18 cellular contexts compared by ENCODE assay signal in genomic region chr5:9192286-9192685, GRCh38.
"Had no signal": no experiment of that assay in that cellular context is flagged by ENCODE, and none has a peak within 500 bp of the region (broad histone marks: within the 10 kb centered on the region; RNA-seq: fewer than 3 reads in every experiment).

No MANE protein-coding gene starts in this region.

- H3K27me3 ChIP-seq: body of pancreas, dorsolateral prefrontal cortex, left lung, ovary, stomach, upper lobe of right lung had no signal

- DNase-seq: activated CD4-positive, alpha-beta T cell treated with anti-CD3 and anti-CD28 coated beads, Interleukin-2, amount 50 U/mL, for 1 hour; activated CD4-positive, CD25-positive, alpha-beta regulatory T cell treated with anti-CD3 and anti-CD28 coated beads, Interleukin-2, amount 50 U/mL, for 72 hours; activated CD8-positive, alpha-beta memory T cell treated with anti-CD3 and anti-CD28 coated beads, Interleukin-2, amount 50 U/mL, for 4 hours; activated naive CD4-positive, alpha-beta T cell treated with anti-CD3 and anti-CD28 coated beads for 36 hours; activated T-cell treated with anti-CD3 and anti-CD28 coated beads, Interleukin-2, amount 50 U/mL, for 4 hours; body of pancreas; dorsolateral prefrontal cortex; kidney; left lung; naive thymus-derived CD4-positive, alpha-beta T cell; ovary; stimulated activated CD4-positive, alpha-beta T cell treated with anti-CD3 and anti-CD28 coated beads, Interleukin-4, amount 100 ng/mL, for 24 hours; stomach; upper lobe of right lung had no signal

- H3K4me3 ChIP-seq: body of pancreas, dorsolateral prefrontal cortex, left lung, ovary, smooth muscle cell, stomach, thoracic aorta, upper lobe of right lung had no signal

- H3K9me3 ChIP-seq: body of pancreas, left lung, ovary, stomach, thoracic aorta, upper lobe of right lung had no signal

- H3K27ac ChIP-seq: body of pancreas, left lung, ovary, stomach, thoracic aorta, upper lobe of right lung had no signal

- H3K36me3 ChIP-seq: left lung, ovary, stomach, thoracic aorta, upper lobe of right lung had no signal

- ATAC-seq: activated T-cell treated with anti-CD3 and anti-CD28 coated beads, Interleukin-2, amount 50 U/mL, for 4 hours; body of pancreas; left lung; naive thymus-derived CD4-positive, alpha-beta T cell; sciatic nerve; stimulated activated effector memory CD8-positive, alpha-beta T cell treated with anti-CD3 and anti-CD28 coated beads, Interleukin-12 subunit alpha, Interleukin-12 subunit beta, amount 100 ng/mL, for 72 hours; upper lobe of right lung had no signal
